In genomic region chr7:158838238-158838637, GRCh38 we compare ENCODE assay signal across 19 cellular contexts. TPM values are rescaled to one million over a fixed set of nuclear protein-coding genes. Genes with fewer than 3 reads are reported as not detected.
DNase-seq lines count a peak whose midpoint lies in the region; ATAC-seq and TF ChIP-seq lines count a peak whose summit lies in the region.
"Had no signal": no experiment of that assay in that cellular context is flagged by ENCODE, and none has a peak within 500 bp of the region (broad histone marks: within the 10 kb centered on the region; RNA-seq: fewer than 3 reads in every experiment).

No MANE protein-coding gene starts in this region.

- no peak overlapping the region for H3K27ac Mint-ChIP-seq in stimulated activated memory B cell treated with anti-CD40 and anti-IgM and Interleukin-4, amounts not matched to agents 10 μg/mL and 1 μg/mL and 100 μg/mL, for 72 hours
- H3K27ac Mint-ChIP-seq: HFFc6 had no signal

- H3K4me1 ChIP-seq in colonic mucosa = no peaks in the 10 kb centered on the region
- H3K4me1 ChIP-seq: Peyer's patch had no signal

- no peaks in the 10 kb centered on the region for H3K27me3 Mint-ChIP-seq in stimulated activated memory B cell treated with anti-CD40 and anti-IgM and Interleukin-4, amounts not matched to agents 10 μg/mL and 1 μg/mL and 100 μg/mL, for 72 hours

- H3K27me3 ChIP-seq in colonic mucosa = no peaks in the 10 kb centered on the region
- H3K27me3 ChIP-seq: BLaER1 treated with 17β-estradiol and CSF1 and Interleukin-3, amounts not matched to agents 10 nM and 100 nM; Peyer's patch had no signal

- TF ChIP-seq CTCF in colonic mucosa (IDR thresholded peaks at IDR 0.05) = no peak

- intact Hi-C loops in colonic mucosa (cut with DNase I) = no loop called here

- H3K9me3 Mint-ChIP-seq in stimulated activated memory B cell treated with anti-CD40 and anti-IgM and Interleukin-4, amounts not matched to agents 10 μg/mL and 1 μg/mL and 100 μg/mL, for 72 hours = peaks cover 3% of the 10 kb centered on the region
- H3K9me3 Mint-ChIP-seq: HFFc6 had no signal

- H3K4me3 Mint-ChIP-seq in stimulated activated memory B cell treated with anti-CD40 and anti-IgM and Interleukin-4, amounts not matched to agents 10 μg/mL and 1 μg/mL and 100 μg/mL, for 72 hours = no peak overlapping the region
- H3K4me3 Mint-ChIP-seq: HFFc6 had no signal

- DNase-seq in NCI-H2081 (lab: John Stamatoyannopoulos, UW) (peak; percentile 33 to 83), NCI-H2081 treated with DMSO at 0.1 percent for 48 hours (lab: John Stamatoyannopoulos, UW) (no peak), NCI-H1436 treated with DMSO at 0.1 percent for 48 hours (lab: John Stamatoyannopoulos, UW) (peak; percentile 52), NCI-H526 treated with DMSO at 0.1 percent for 48 hours (lab: John Stamatoyannopoulos, UW) (peak; percentile 71), colonic mucosa (no peak)
- no peak for DNase-seq in activated CD4-positive, alpha-beta T cell treated with anti-CD3 and anti-CD28 coated beads for 4 hours
- DNase-seq: 8988T, DMS153, GOT3, HFFc6, KG1, NCI-H1092 treated with DMSO at 0.1 percent for 48 hours, NCI-H774, Peyer's patch, Right ventricle myocardium superior had no signal

- no peaks in the 10 kb centered on the region for H3K9me3 ChIP-seq in colonic mucosa
- H3K9me3 ChIP-seq: BLaER1 treated with 17β-estradiol and CSF1 and Interleukin-3, amounts not matched to agents 10 nM and 100 nM; Peyer's patch had no signal

- no peak overlapping the region for H3K9ac ChIP-seq in colonic mucosa (ENCODE audit: low read depth in 2 of 2, low read length in 2 of 2)
- H3K9ac ChIP-seq: BLaER1 treated with 17β-estradiol and CSF1 and Interleukin-3, amounts not matched to agents 10 nM and 100 nM had no signal

- H3K4me1 Mint-ChIP-seq in stimulated activated memory B cell treated with anti-CD40 and anti-IgM and Interleukin-4, amounts not matched to agents 10 μg/mL and 1 μg/mL and 100 μg/mL, for 72 hours = peaks cover 4% of the 10 kb centered on the region

- H3K36me3 Mint-ChIP-seq in stimulated activated memory B cell treated with anti-CD40 and anti-IgM and Interleukin-4, amounts not matched to agents 10 μg/mL and 1 μg/mL and 100 μg/mL, for 72 hours = no peaks in the 10 kb centered on the region

- no peaks in the 10 kb centered on the region for H3K36me3 ChIP-seq in colonic mucosa
- H3K36me3 ChIP-seq: BLaER1 treated with 17β-estradiol and CSF1 and Interleukin-3, amounts not matched to agents 10 nM and 100 nM; Peyer's patch had no signal

- H3K4me3 ChIP-seq in colonic mucosa = no peak overlapping the region
- H3K4me3 ChIP-seq: BLaER1 treated with 17β-estradiol and CSF1 and Interleukin-3, amounts not matched to agents 10 nM and 100 nM; Peyer's patch had no signal

- peak; percentile 36 for ATAC-seq in stimulated activated memory B cell treated with anti-CD40 and anti-IgM and Interleukin-4, amounts not matched to agents 10 μg/mL and 1 μg/mL and 100 μg/mL, for 72 hours
- no peak for ATAC-seq in GM19467 (IDR thresholded peaks at IDR 0.05; ENCODE audit: unreplicated experiment)
- ATAC-seq: SK-N-SH treated with all-trans-retinoic acid at 6 μM for 48 hours had no signal

- H3K27ac ChIP-seq in colonic mucosa = no peak overlapping the region
- H3K27ac ChIP-seq: BLaER1 treated with 17β-estradiol and CSF1 and Interleukin-3, amounts not matched to agents 10 nM and 100 nM; Peyer's patch had no signal

RNA-seq across cellular contexts. Expression of gene ESYT2, which starts 8.9 kb away (rescaled TPM):
- total RNA-seq in colonic mucosa = 100 to 1,000 TPM in 1 of 2 donors, 10 to 100 TPM in 1; 57.5 to 105 TPM

RNA-seq across cellular contexts. Expression of gene DYNC2I1, which starts 18.1 kb away (rescaled TPM):
- total RNA-seq in colonic mucosa = 10 to 100 TPM; 16.4 to 21.8 TPM

Comparison
In these comparisons a context has a peak if more than half of its experiments do, and no peak if none do; other contexts are left out.
1. DNase-seq: peak in NCI-H2081 (2 of 2), NCI-H1436 treated with DMSO at 0.1 percent for 48 hours (single experiment) and NCI-H526 treated with DMSO at 0.1 percent for 48 hours (single experiment); none in NCI-H2081 treated with DMSO at 0.1 percent for 48 hours (single experiment), activated CD4-positive, alpha-beta T cell treated with anti-CD3 and anti-CD28 coated beads for 4 hours (0 of 2) and colonic mucosa (single experiment).